In genomic region chr19:52821206-52821960, GRCh38 we compare ENCODE assay signal across 8 cellular contexts. TPM values are rescaled to one million over a fixed set of nuclear protein-coding genes. Genes with fewer than 3 reads are reported as not detected.
DNase-seq lines count a peak whose midpoint lies in the region; ATAC-seq and TF ChIP-seq lines count a peak whose summit lies in the region.
"Not testable (repeated sequence)": the region's sequence is repeated elsewhere in the genome, so short reads cannot be mapped to it uniquely, and the experiment has no call there.

TSS of gene ZNF28 (minus strand) at chr19:52821633. CDS start at chr19:52817958, 3,675 bp downstream.

- peak within 1 kb of the TSS; percentile 64 for H3K27ac ChIP-seq in CD8-positive, alpha-beta memory T cell (ENCODE audit: low read depth, low read length)

- peak within 1 kb of the TSS; percentile 56 to 97 (median 90) for H3K27ac Mint-ChIP-seq in CD8-positive, alpha-beta memory T cell

- POLR2A ChIA-PET in CD8-positive, alpha-beta memory T cell (lab: Charles Lee) = interaction anchor here (0.6 kb wide), 1 partner anchor 144 kb away, joined by 3 read pairs; no protein-coding TSS in a partner anchor

- peaks cover 16 to 28% (median 19%) of the 10 kb centered on the region in 3 donors for H3K36me3 Mint-ChIP-seq in CD8-positive, alpha-beta memory T cell

- peak; percentile 34 to 80 (median 51) for DNase-seq in CD8-positive, alpha-beta memory T cell
- DNase-seq in HS-27A (ENCODE audit: low read depth) = peak; percentile 26
- peak; percentile 92 for DNase-seq in OCI-M1 (lab: John Stamatoyannopoulos, UW)
- DNase-seq in activated T-cell treated with anti-CD3 and anti-CD28 coated beads for 48 hours (ENCODE audit: low read depth) = peak; percentile 53
- DNase-seq in epithelial cell of proximal tubule (ENCODE audit: low read depth) = not testable (repeated sequence)
- DNase-seq in midbrain (lab: John Stamatoyannopoulos, UW) = peak; percentile 54
- DNase-seq in stimulated activated CD8-positive, alpha-beta memory T cell treated with anti-CD3 and anti-CD28 coated beads, Interleukin-12 subunit alpha, Interleukin-12 subunit beta, amount 100 ng/mL, for 1 hour (ENCODE audit: low read depth) = peak; percentile 46

- CTCF ChIA-PET in CD8-positive, alpha-beta memory T cell (lab: Charles Lee) = not testable (repeated sequence)

- not testable (repeated sequence) for H3K27me3 ChIP-seq in CD8-positive, alpha-beta memory T cell (ENCODE audit: insufficient read depth, low read length, poor library complexity, severe bottlenecking)

- ATAC-seq in GM21360 (IDR thresholded peaks at IDR 0.05; ENCODE audit: unreplicated experiment) = peak; percentile 86

- H3K4me1 Mint-ChIP-seq in CD8-positive, alpha-beta memory T cell = peaks cover 29 to 32% (median 32%) of the 10 kb centered on the region in 3 donors

- peak within 1 kb of the TSS; percentile 89 to 96 (median 93) for H3K4me3 Mint-ChIP-seq in CD8-positive, alpha-beta memory T cell

- H3K9me3 Mint-ChIP-seq in CD8-positive, alpha-beta memory T cell = not testable (repeated sequence)

- H3K27me3 Mint-ChIP-seq in CD8-positive, alpha-beta memory T cell = not testable (repeated sequence)

- H3K4me1 ChIP-seq in CD8-positive, alpha-beta memory T cell (ENCODE audit: insufficient read depth, low read length) = not testable (repeated sequence)

- H3K4me3 ChIP-seq in CD8-positive, alpha-beta memory T cell (ENCODE audit: low read length) = peak within 1 kb of the TSS; percentile 63
- H3K4me3 ChIP-seq in epithelial cell of proximal tubule (ENCODE audit: low read depth, low read length) = peak within 1 kb of the TSS; percentile 73

- H3K9me3 ChIP-seq in CD8-positive, alpha-beta memory T cell (ENCODE audit: low read length) = not testable (repeated sequence)

- not testable (repeated sequence) for TF ChIP-seq CTCF in epithelial cell of proximal tubule (conservative IDR thresholded peaks at IDR 0.05; ENCODE audit: low read depth, low read length)

- not testable (repeated sequence) for H3K36me3 ChIP-seq in CD8-positive, alpha-beta memory T cell (ENCODE audit: insufficient read depth, low read length)

RNA-seq across cellular contexts. Expression of gene ZNF28, which starts in this region (rescaled TPM):
- 10 to 100 TPM; 19.8 to 23.7 TPM for total RNA-seq in CD8-positive, alpha-beta memory T cell
- 22.0 TPM for polyA plus RNA-seq in CD8-positive, alpha-beta memory T cell
- 8.5 and 10.2 TPM in 2 replicates for total RNA-seq in epithelial cell of proximal tubule
